1 cellular context compared by ENCODE assay signal in the genomic region with DNA sequence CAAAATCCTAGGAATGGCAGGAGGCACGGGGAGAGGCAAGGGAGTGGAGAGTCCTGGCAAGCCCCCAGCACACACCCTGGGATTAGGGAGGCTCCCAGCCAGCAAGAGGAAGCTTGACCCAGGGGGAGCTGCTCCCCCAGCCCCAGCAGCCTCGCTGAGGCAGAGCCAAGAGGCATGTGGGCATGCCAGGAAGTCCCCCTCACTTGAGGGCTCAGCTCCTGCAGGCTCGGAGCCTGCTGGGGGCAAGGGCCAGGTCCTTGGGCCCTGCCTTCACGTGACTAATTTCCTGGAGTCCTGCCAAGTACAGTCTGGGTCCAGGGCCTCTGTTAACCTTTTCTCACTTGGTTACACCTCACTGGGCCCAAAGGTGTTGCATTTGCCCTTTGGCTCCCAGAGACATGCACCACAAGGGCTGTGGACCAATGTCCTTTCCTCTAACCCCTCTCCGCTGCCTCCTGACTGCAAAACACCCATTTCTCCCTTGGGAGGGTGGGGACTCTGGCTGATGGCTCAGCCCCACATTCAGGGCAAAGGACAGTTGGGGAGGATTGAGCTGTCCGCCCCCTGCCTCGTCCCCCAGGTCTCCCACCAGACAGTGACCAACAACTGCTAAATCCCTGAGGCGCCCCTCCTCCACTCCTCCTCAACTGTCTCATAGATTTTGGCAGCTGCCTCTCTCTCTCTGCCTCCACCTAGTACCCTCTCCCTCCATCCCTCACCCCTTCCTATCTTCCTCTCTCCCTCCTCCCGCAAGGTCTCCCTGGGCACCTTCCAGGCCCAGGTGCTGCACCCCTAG.
TF ChIP-seq lines count a peak whose summit lies in the region.

No MANE protein-coding gene starts in this region.

TF ChIP-seq in SK-N-SH, 30 proteins besides CTCF, POLR2A, EP300 and RAD21 (continued from another document):
- TF ChIP-seq, protein P1, sequence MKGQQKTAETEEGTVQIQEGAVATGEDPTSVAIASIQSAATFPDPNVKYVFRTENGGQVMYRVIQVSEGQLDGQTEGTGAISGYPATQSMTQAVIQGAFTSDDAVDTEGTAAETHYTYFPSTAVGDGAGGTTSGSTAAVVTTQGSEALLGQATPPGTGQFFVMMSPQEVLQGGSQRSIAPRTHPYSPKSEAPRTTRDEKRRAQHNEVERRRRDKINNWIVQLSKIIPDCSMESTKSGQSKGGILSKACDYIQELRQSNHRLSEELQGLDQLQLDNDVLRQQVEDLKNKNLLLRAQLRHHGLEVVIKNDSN (IDR thresholded peaks at IDR 0.05; ENCODE audit: borderline replicate concordance, low read depth): peak; percentile 56; the same call in 1 of the 2 replicates
- TF ChIP-seq MXI1 (IDR thresholded peaks at IDR 0.05; ENCODE audit: low read depth, low read length) (no peak), NRF1 (IDR thresholded peaks at IDR 0.05; ENCODE audit: low read depth, low read length) (no peak), RXRA (IDR thresholded peaks at IDR 0.05; ENCODE audit: borderline replicate concordance, low read depth) (no peak), USF2 (IDR thresholded peaks at IDR 0.05; ENCODE audit: borderline replicate concordance, low read depth, low read length) (no peak)
